ENCODE assay signal across 8 cellular contexts in the genomic region with DNA sequence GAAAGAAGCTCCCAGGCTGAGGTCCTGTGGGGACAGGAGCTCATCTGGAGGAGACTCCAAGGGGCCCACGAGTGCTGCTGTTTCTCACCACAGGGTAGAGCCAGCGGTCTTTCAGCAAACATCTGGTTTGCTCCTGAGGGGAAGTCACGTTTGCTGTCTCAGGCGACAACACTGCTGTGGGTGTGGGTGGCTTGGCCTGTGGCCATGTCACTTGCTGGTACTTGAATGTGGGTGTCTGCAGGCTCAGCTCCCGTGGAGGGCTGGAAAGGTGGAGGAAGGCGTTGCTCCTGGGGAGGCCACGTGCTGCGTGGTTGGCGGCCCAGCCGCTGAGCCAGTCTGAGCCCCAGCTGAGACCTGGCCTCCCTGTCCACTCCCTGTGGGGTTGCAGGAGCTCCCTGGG. TPM values are rescaled to one million over a fixed set of nuclear protein-coding genes. Genes with fewer than 3 reads are reported as not detected.
A peak's percentile ranks its signal among the peaks of the same experiment; 100 is the strongest.
DNase-seq lines count a peak whose midpoint lies in the region; ATAC-seq, FAIRE-seq and TF ChIP-seq lines count a peak whose summit lies in the region.
"Had no signal": no experiment of that assay in that cellular context is flagged by ENCODE, and none has a peak within 500 bp of the region (broad histone marks: within the 10 kb centered on the region; RNA-seq: fewer than 3 reads in every experiment).

No MANE protein-coding gene starts in this region.

- no peaks in the 10 kb centered on the region for H3K9me3 ChIP-seq in OCI-LY7 (ENCODE audit: low read length)

- CTCF ChIA-PET in OCI-LY7 (lab: Charles Lee; ENCODE audit: unreplicated experiment) = interaction anchor here (0.6 kb wide), 2 partner anchors 97 to 203 kb away, joined by 3 to 6 read pairs; no protein-coding TSS in a partner anchor

- no peaks in the 10 kb centered on the region for H3K4me1 ChIP-seq in OCI-LY7 (ENCODE audit: insufficient read depth, low read length, poor library complexity, severe bottlenecking)

- no peak overlapping the region for H3K4me2 ChIP-seq in OCI-LY7 (ENCODE audit: low read length)

- intact Hi-C loops in OCI-LY7 (cut with micrococcal nuclease; ENCODE audit: unreplicated experiment) = no loop called here

- H3K36me3 ChIP-seq in OCI-LY7 (ENCODE audit: insufficient read depth, low read length) (no peaks in the 10 kb centered on the region), bronchial epithelial cell (ENCODE audit: control insufficient read depth, insufficient read depth, low read length) (peaks cover 4% of the 10 kb centered on the region)

- BruUV-seq in OCI-LY7 (replicated peaks; lab: Mats Ljungman, UMichigan) = no TSS peak

- DNase-seq in OCI-LY7 (ENCODE audit: low spot score) (no peak), bronchial epithelial cell (ENCODE audit: low read depth) (peak; percentile 7), D721Med (ENCODE audit: insufficient read length, low spot score) (no peak)
- peak; percentile 37 for DNase-seq in stimulated activated CD8-positive, alpha-beta memory T cell treated with anti-CD3 and anti-CD28 coated beads, Interleukin-4, amount 100 ng/mL, for 24 hours (ENCODE audit: low read depth)
- DNase-seq: activated CD4-positive, CD25-positive, alpha-beta regulatory T cell treated with anti-CD3 and anti-CD28 coated beads, Interleukin-2, amount 50 U/mL, for 72 hours had no signal

- no peak overlapping the region for H3K4me3 ChIP-seq in OCI-LY7 (ENCODE audit: low read depth, low read length, poor library complexity, severe bottlenecking)
- no peak overlapping the region for H3K4me3 ChIP-seq in bronchial epithelial cell (ENCODE audit: low read depth, low read length)

- no peak for FAIRE-seq in bronchial epithelial cell (lab: Jason Lieb, UNC)
- no peak for FAIRE-seq in D721Med (lab: Jason Lieb, UNC)

- 0 out of 2 replicates have a peak, but pooled peaks have one; percentile 14 for TF ChIP-seq CTCF in OCI-LY7 (conservative IDR thresholded peaks at IDR 0.05; ENCODE audit: low read length)
- no peak for TF ChIP-seq CTCF in bronchial epithelial cell (IDR thresholded peaks at IDR 0.05; ENCODE audit: insufficient read depth, low read length, severe bottlenecking)
- TF ChIP-seq CTCF in D721Med (IDR thresholded peaks at IDR 0.05; ENCODE audit: insufficient read depth, missing control alignments) = no peak

- ATAC-seq in GM21737 (IDR thresholded peaks at IDR 0.05; ENCODE audit: unreplicated experiment) (peak; percentile 52), HG02981 (IDR thresholded peaks at IDR 0.05; ENCODE audit: unreplicated experiment) (no peak), HG03571 (IDR thresholded peaks at IDR 0.05; ENCODE audit: unreplicated experiment) (no peak)

- no peaks in the 10 kb centered on the region for H3K27me3 ChIP-seq in bronchial epithelial cell (ENCODE audit: control insufficient read depth, insufficient read depth, low read length)

- H3K79me2 ChIP-seq in OCI-LY7 (ENCODE audit: insufficient read depth, low read depth, low read length) = no peaks in the 10 kb centered on the region

- H3K9me2 ChIP-seq in OCI-LY7 (ENCODE audit: insufficient read depth, low read length) = no peaks in the 10 kb centered on the region

- no peak overlapping the region for H2AFZ ChIP-seq in OCI-LY7 (ENCODE audit: low read length)

- POLR2A ChIA-PET in OCI-LY7 (lab: Charles Lee) = interaction anchor here (0.5 to 1.2 kb wide), 2 partner anchors 55 to 183 kb away, joined by 3 read pairs; no protein-coding TSS in a partner anchor

- H3K27ac ChIP-seq in OCI-LY7 (ENCODE audit: low read depth, low read length, poor library complexity, severe bottlenecking) = no peak overlapping the region

- H4K20me1 ChIP-seq in OCI-LY7 (ENCODE audit: insufficient read depth, low read length) = no peaks in the 10 kb centered on the region

RNA-seq across cellular contexts. Expression of a gene that starts 52.8 kb away (rescaled TPM):
- 36.1 and 38.9 TPM in 2 replicates for total RNA-seq in OCI-LY7 (2014; rRNA removed; shearing (Covaris generic))
- total RNA-seq in OCI-LY7 (2022) (37.5 and 38.1 TPM in 2 replicates), bronchial epithelial cell (32.3 and 40.5 TPM in 2 replicates)

Comparison
In these comparisons a context has a peak if more than half of its experiments do, and no peak if none do; other contexts are left out.
1. DNase-seq: peak in bronchial epithelial cell (single experiment) and stimulated activated CD8-positive, alpha-beta memory T cell treated with anti-CD3 and anti-CD28 coated beads, Interleukin-4, amount 100 ng/mL, for 24 hours (single experiment); none in OCI-LY7 (single experiment) and D721Med (single experiment).